ENCODE assay signal across 8 cellular contexts in the genomic region with DNA sequence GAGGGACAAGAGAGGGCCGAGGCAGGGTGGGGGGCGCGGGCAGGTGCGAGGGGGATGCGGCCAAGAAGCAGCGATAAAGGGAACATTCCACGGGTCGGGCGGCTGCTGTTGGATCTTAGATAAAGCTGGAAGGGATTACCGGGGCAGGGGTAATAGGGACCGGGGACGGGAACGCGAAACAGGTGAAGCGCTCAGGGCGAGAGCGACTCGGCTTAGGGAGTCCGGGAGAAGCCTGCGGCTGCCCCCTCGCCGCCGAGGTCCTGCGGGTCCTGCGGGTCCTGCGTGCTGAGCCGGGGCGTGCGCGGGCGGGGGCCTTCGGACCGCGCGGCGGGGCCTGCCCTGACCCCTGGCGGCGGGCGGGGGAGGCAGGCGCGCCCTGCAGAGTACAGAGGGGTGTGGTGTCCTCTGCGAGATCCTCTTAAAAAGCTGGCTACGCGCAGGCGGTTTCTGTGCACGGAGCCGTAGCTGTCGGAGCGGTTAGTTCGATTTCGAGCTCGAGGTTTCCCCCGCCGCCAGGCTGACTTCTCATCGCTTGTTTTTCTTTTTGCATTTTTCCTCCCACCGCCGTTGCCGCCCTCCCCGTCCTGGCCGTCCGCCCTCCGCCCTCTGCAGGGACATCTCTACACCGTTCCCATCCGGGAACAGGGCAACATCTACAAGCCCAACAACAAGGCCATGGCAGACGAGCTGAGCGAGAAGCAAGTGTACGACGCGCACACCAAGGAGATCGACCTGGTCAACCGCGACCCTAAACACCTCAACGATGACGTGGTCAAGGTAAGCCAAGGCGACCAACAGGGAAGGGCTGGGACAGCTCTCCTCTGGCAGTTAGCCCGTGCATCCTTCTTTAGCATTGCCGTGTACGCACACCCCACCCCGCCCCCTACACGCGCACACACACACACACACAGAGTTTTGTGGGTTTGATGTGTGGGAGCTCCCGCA. TPM values are rescaled to one million over a fixed set of nuclear protein-coding genes. Genes with fewer than 3 reads are reported as not detected.
DNase-seq lines count a peak whose midpoint lies in the region; ATAC-seq, FAIRE-seq and TF ChIP-seq lines count a peak whose summit lies in the region.

No MANE protein-coding gene starts in this region.

- H3K4me1 ChIP-seq in gastroesophageal sphincter, result peaks cover 0 to 55% (median 0%) of the 10 kb centered on the region in 3 donors
- peaks cover 21% of the 10 kb centered on the region for H3K4me1 ChIP-seq in neuron (ENCODE audit: insufficient read depth, low read length)
- H3K4me1 ChIP-seq in transverse colon, result peaks cover 0 to 32% (median 19%) of the 10 kb centered on the region in 4 donors

- H3K4me3 ChIP-seq in gastroesophageal sphincter (peak overlapping the region; percentile 68 to 75), neuron (ENCODE audit: low read length) (peak overlapping the region; percentile 45), transverse colon (peak overlapping the region; percentile 49 to 65 (median 62))

- no peak for FAIRE-seq in RCC 7860 (lab: Jason Lieb, UNC)

- peak; percentile 80 to 95 (median 94) for TF ChIP-seq CTCF in gastroesophageal sphincter (IDR thresholded peaks at IDR 0.05)
- peak; percentile 1 to 80 (median 75) for TF ChIP-seq CTCF in transverse colon (IDR thresholded peaks at IDR 0.05)

- H3K27ac ChIP-seq in gastroesophageal sphincter (peak overlapping the region; percentile 91 to 98 (median 95)), transverse colon (peak overlapping the region; percentile 81 to 92 (median 90))

- WGBS in gastroesophageal sphincter (ENCODE audit: low coverage in 1 of 2), 2 donors, result 0 to 2% methylated on average over 14 to 16 of the region's 82 CpGs
- 0 to 2% methylated on average over 3 to 61 of the region's 82 CpGs for WGBS in transverse colon (ENCODE audit: low coverage in 1 of 2), 2 donors

- ATAC-seq in GM19372 (IDR thresholded peaks at IDR 0.05; ENCODE audit: low read depth, unreplicated experiment) (peak; percentile 94), HG03442 (IDR thresholded peaks at IDR 0.05; ENCODE audit: unreplicated experiment) (peak; percentile 92), gastroesophageal sphincter (peak; percentile 82)

- H3K9me3 ChIP-seq in gastroesophageal sphincter (no peaks in the 10 kb centered on the region), neuron (ENCODE audit: low read length) (no peaks in the 10 kb centered on the region), transverse colon (no peaks in the 10 kb centered on the region)

- peak; percentile 86 for DNase-seq in COLO668 (lab: John Stamatoyannopoulos, UW; ENCODE audit: unreplicated experiment)
- DNase-seq in RCC 7860 (ENCODE audit: low spot score), result peak; percentile 86
- DNase-seq in activated naive CD4-positive, alpha-beta T cell (lab: John Stamatoyannopoulos, UW), result peak in 3 of 4 experiments; percentile 13 to 42 (median 21)
- DNase-seq in transverse colon, result peak; percentile 80

- TF ChIP-seq EP300 in gastroesophageal sphincter (IDR thresholded peaks at IDR 0.05) (no peak), transverse colon (IDR thresholded peaks at IDR 0.05; ENCODE audit: low read depth) (no peak)

- intact Hi-C loops in transverse colon (cut with DNase I; ENCODE audit: low total_unique reads), result loop anchor here (10.0 kb wide), 3 partner anchors 59 to 261 kb away; no protein-coding TSS in a partner anchor

- H3K27me3 ChIP-seq in gastroesophageal sphincter (no peaks in the 10 kb centered on the region), neuron (ENCODE audit: insufficient read depth, low read length) (peaks cover 16% of the 10 kb centered on the region), transverse colon (peaks cover 55% of the 10 kb centered on the region)

- TF ChIP-seq POLR2A in gastroesophageal sphincter (IDR thresholded peaks at IDR 0.05) (peak; percentile 79), transverse colon (IDR thresholded peaks at IDR 0.05) (no peak)

- H3K36me3 ChIP-seq in gastroesophageal sphincter (peaks cover 0 to 9% of the 10 kb centered on the region in 2 donors), neuron (ENCODE audit: insufficient read depth, low read length) (no peaks in the 10 kb centered on the region), transverse colon (no peaks in the 10 kb centered on the region)

- H2AFZ ChIP-seq in neuron (ENCODE audit: low read depth, low read length), result peak overlapping the region; percentile 69

- in situ Hi-C loops in transverse colon (cut with MboI; ENCODE audit: low pct_ligation_motif_present in 1 of 4, low pct_unique_long_range_greater_than_20kb in 1 of 4, low sequenced_read_pairs in 3 of 4), result loop anchor here in 1 of 4 donors (10.0 kb wide), 1 partner anchor 261 kb away; no protein-coding TSS in a partner anchor

RNA-seq across cellular contexts. Expression of a gene that starts 1.3 kb away (rescaled TPM):
- total RNA-seq in gastroesophageal sphincter, result 100 to 1,000 TPM; 546 to 772 (median 602) TPM
- 10 to 100 TPM; 52.2 to 73.8 (median 62.2) TPM for total RNA-seq in transverse colon

RNA-seq across cellular contexts. Expression of a gene that starts 26.6 kb away (rescaled TPM):
- total RNA-seq in gastroesophageal sphincter, result 100 to 1,000 TPM; 142 to 188 (median 170) TPM
- total RNA-seq in transverse colon, result 10 to 100 TPM in 3 of 4 donors, 1 to 10 TPM in 1; 4.1 to 28.3 (median 13.9) TPM

Comparison
In these comparisons a context has a peak if more than half of its experiments do, and no peak if none do; other contexts are left out.
1. Peak in every context shown above with its lines: DNase-seq, ATAC-seq, H3K4me3 ChIP-seq and H3K27ac ChIP-seq.
2. DNase-seq: peak in every context shown above with its lines; median percentile 86 in COLO668; 86 in RCC 7860; 80 in transverse colon; 21 in activated naive CD4-positive, alpha-beta T cell.
3. RNA of a gene that starts 1.3 kb away (total RNA-seq): 546 to 772 TPM in gastroesophageal sphincter; 52.2 to 73.8 TPM in transverse colon; every median in the first group is over 4 times any median in the second.
4. RNA of a gene that starts 26.6 kb away (total RNA-seq): 142 to 188 TPM in gastroesophageal sphincter; 4.1 to 28.3 TPM in transverse colon; every median in the first group is over 4 times any median in the second.